ENCODE assay signal across 2 cellular contexts in genomic region chr13:30022256-30022655, GRCh38.
TF ChIP-seq lines count a peak whose summit lies in the region.

No MANE protein-coding gene starts in this region.

TF ChIP-seq in GM23338, 12 proteins besides CTCF, POLR2A, EP300 and RAD21:
- no peak for TF ChIP-seq ZNF462 (CRISPR knock-in tag; IDR thresholded peaks at IDR 0.05)
- no peak for TF ChIP-seq ZNF114 (CRISPR knock-in tag; IDR thresholded peaks at IDR 0.05)
- TF ChIP-seq JUNB (IDR thresholded peaks at IDR 0.05; ENCODE audit: unreplicated experiment) = no peak
- TF ChIP-seq CREB1 (CRISPR knock-in tag; IDR thresholded peaks at IDR 0.05; ENCODE audit: low read depth) = no peak
- TF ChIP-seq EZH2 (IDR thresholded peaks at IDR 0.05; ENCODE audit: low read depth, unreplicated experiment) = no peak
- no peak for TF ChIP-seq NANOG (IDR thresholded peaks at IDR 0.05; ENCODE audit: borderline replicate concordance)
- no peak for TF ChIP-seq ZNF331 (CRISPR knock-in tag; IDR thresholded peaks at IDR 0.05; ENCODE audit: low read depth)
- TF ChIP-seq STAT1 (IDR thresholded peaks at IDR 0.05; ENCODE audit: unreplicated experiment) = no peak
- TF ChIP-seq POLR2AphosphoS5 (IDR thresholded peaks at IDR 0.05; ENCODE audit: low read depth) = no peak
- TF ChIP-seq ETS1 (IDR thresholded peaks at IDR 0.05) = no peak
- TF ChIP-seq, protein P1, sequence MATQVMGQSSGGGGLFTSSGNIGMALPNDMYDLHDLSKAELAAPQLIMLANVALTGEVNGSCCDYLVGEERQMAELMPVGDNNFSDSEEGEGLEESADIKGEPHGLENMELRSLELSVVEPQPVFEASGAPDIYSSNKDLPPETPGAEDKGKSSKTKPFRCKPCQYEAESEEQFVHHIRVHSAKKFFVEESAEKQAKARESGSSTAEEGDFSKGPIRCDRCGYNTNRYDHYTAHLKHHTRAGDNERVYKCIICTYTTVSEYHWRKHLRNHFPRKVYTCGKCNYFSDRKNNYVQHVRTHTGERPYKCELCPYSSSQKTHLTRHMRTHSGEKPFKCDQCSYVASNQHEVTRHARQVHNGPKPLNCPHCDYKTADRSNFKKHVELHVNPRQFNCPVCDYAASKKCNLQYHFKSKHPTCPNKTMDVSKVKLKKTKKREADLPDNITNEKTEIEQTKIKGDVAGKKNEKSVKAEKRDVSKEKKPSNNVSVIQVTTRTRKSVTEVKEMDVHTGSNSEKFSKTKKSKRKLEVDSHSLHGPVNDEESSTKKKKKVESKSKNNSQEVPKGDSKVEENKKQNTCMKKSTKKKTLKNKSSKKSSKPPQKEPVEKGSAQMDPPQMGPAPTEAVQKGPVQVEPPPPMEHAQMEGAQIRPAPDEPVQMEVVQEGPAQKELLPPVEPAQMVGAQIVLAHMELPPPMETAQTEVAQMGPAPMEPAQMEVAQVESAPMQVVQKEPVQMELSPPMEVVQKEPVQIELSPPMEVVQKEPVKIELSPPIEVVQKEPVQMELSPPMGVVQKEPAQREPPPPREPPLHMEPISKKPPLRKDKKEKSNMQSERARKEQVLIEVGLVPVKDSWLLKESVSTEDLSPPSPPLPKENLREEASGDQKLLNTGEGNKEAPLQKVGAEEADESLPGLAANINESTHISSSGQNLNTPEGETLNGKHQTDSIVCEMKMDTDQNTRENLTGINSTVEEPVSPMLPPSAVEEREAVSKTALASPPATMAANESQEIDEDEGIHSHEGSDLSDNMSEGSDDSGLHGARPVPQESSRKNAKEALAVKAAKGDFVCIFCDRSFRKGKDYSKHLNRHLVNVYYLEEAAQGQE (IDR thresholded peaks at IDR 0.05; ENCODE audit: unreplicated experiment) = no peak
- no peak for TF ChIP-seq EZH2phosphoT487 (IDR thresholded peaks at IDR 0.05; ENCODE audit: unreplicated experiment)
TF ChIP-seq in GM23338: peak in this region for 0.

TF ChIP-seq in IMR-90, 13 proteins besides CTCF, POLR2A, EP300 and RAD21 (continued from another document):
- no peak for TF ChIP-seq CEBPB (IDR thresholded peaks at IDR 0.05; ENCODE audit: low read depth, low read length)
- no peak for TF ChIP-seq MAZ (IDR thresholded peaks at IDR 0.05; ENCODE audit: borderline replicate concordance, low read depth, low read length)
- TF ChIP-seq USF2 (IDR thresholded peaks at IDR 0.05; ENCODE audit: low read depth, low read length) = no peak
- TF ChIP-seq NFE2L2 (IDR thresholded peaks at IDR 0.05; ENCODE audit: low read depth, low read length) = no peak
- TF ChIP-seq RFX5 (IDR thresholded peaks at IDR 0.05; ENCODE audit: low read depth, low read length) = no peak
- TF ChIP-seq ELK1 (IDR thresholded peaks at IDR 0.05; ENCODE audit: borderline replicate concordance, low read depth, low read length) = no peak
